In the genomic region with DNA sequence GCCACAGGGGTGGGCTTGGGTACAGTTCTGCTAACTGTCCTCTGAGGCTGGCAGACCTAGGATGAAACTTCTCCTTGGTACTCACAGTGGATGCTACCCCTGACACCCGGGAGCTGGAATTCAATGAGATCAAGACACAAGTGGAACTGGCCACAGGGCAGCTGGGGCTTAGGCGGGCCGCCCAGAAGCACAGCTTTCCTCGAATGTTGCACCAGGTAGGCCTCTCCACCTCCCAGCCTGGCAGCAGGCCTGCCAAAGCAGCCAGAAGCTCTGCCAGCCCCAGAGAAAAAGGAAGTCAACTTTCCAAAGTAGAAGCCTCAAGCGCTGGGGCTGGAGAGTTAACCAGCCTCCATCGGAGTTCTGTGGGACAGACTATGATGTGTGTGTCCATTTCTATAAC, we compare ENCODE assay signal across 1 cellular context.
A peak's percentile ranks its signal among the peaks of the same experiment; 100 is the strongest.
TF ChIP-seq lines count a peak whose summit lies in the region.

No MANE protein-coding gene starts in this region.

TF ChIP-seq in HepG2, 621 proteins besides CTCF, POLR2A, EP300 and RAD21:
- TF ChIP-seq WIZ (CRISPR knock-in tag; IDR thresholded peaks at IDR 0.05) (0 out of 2 replicates have a peak, but pooled peaks have one; percentile 15), NCOA2 (CRISPR knock-in tag; IDR thresholded peaks at IDR 0.05) (no peak), SSRP1 (CRISPR knock-in tag; IDR thresholded peaks at IDR 0.05) (no peak), ZNF687 (CRISPR knock-in tag; IDR thresholded peaks at IDR 0.05) (0 out of 2 replicates have a peak, but pooled peaks have one; percentile 18), ZNF225 (CRISPR knock-in tag; IDR thresholded peaks at IDR 0.05) (0 out of 2 replicates have a peak, but pooled peaks have one; percentile 36), ZNF879 (CRISPR knock-in tag; IDR thresholded peaks at IDR 0.05) (0 out of 2 replicates have a peak, but pooled peaks have one; percentile 32), NRL (CRISPR knock-in tag; IDR thresholded peaks at IDR 0.05; ENCODE audit: borderline replicate concordance) (0 out of 2 replicates have a peak, but pooled peaks have one; percentile 36), MAF1 (CRISPR knock-in tag; IDR thresholded peaks at IDR 0.05; ENCODE audit: borderline replicate concordance) (no peak), ZNF280B (CRISPR knock-in tag; IDR thresholded peaks at IDR 0.05; ENCODE audit: borderline replicate concordance) (peak; percentile 71; the same call in 1 of the 2 replicates), ZNF891 (CRISPR knock-in tag; IDR thresholded peaks at IDR 0.05) (peak; percentile 33; the same call in 1 of the 2 replicates)
- TF ChIP-seq, protein P1, sequence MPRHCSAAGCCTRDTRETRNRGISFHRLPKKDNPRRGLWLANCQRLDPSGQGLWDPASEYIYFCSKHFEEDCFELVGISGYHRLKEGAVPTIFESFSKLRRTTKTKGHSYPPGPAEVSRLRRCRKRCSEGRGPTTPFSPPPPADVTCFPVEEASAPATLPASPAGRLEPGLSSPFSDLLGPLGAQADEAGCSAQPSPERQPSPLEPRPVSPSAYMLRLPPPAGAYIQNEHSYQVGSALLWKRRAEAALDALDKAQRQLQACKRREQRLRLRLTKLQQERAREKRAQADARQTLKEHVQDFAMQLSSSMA (CRISPR knock-in tag; IDR thresholded peaks at IDR 0.05) = peak; percentile 48; the same call in 1 of the 2 replicates
